Comparison of ENCODE assay signal across 13 cellular contexts in the genomic region with DNA sequence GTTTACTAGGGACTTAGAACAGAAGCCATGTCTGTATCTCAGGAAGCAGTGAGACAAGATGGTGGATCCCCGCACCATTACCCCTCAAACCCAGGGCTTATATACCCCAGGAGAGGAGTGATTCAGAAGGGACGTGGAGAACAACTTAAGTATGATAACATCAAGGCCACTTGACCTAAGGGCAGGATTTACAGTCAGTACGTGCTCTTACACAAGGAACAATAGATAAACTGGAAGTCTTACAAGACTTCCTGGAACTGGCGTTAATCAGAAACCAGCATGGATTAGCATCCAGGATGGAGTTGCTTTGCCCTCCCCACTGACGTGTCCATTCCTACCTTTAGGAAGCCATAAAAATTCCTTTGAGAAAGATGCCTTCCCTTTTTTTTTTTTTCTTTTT. TPM values are rescaled to one million over a fixed set of nuclear protein-coding genes. Genes with fewer than 3 reads are reported as not detected.
DNase-seq lines count a peak whose midpoint lies in the region; ATAC-seq and TF ChIP-seq lines count a peak whose summit lies in the region.
"Had no signal": no experiment of that assay in that cellular context is flagged by ENCODE, and none has a peak within 500 bp of the region (broad histone marks: within the 10 kb centered on the region; RNA-seq: fewer than 3 reads in every experiment).

No MANE protein-coding gene starts in this region.

- intact Hi-C loops in dendritic cell treated with granulocyte-macrophage colony-stimulating factor and Interleukin-4, amounts not matched to agents 40 ng/mL and 50 ng/mL, for 4 days (cut with micrococcal nuclease), result loop anchor here (10.0 kb wide), 1 partner anchor 1024 kb away; a partner anchor contains a TSS
- intact Hi-C loops in mucosa of descending colon (cut with DNase I, micrococcal nuclease), result loop anchor here in 1 of 2 donors (5.0 kb wide), 1 partner anchor 411 kb away; no protein-coding TSS in a partner anchor
- intact Hi-C loops in dorsolateral prefrontal cortex (cut with DNase I), result loop anchor here in 1 of 2 donors (5.0 to 10.0 kb wide), 4 partner anchors 326 to 1104 kb away; a partner anchor contains a TSS

- H3K4me1 ChIP-seq in ACC112 (ENCODE audit: control insufficient read depth, insufficient read depth, low read length, unreplicated experiment), result peaks cover 4% of the 10 kb centered on the region
- H3K4me1 ChIP-seq in mucosa of descending colon (ENCODE audit: low read depth), result peaks cover 8% of the 10 kb centered on the region

- TF ChIP-seq CTCF in mucosa of descending colon (IDR thresholded peaks at IDR 0.05) (no peak), dorsolateral prefrontal cortex (IDR thresholded peaks at IDR 0.05 in 54 of 56, conservative IDR thresholded peaks at IDR 0.05 in 2 of 56; ENCODE audit: low read depth in 1 of 56, partially characterized antibody in 56 of 56) (no peak)

- H3K79me2 ChIP-seq in ACC112 (ENCODE audit: control insufficient read depth, insufficient read depth, low read length, unreplicated experiment), result no peaks in the 10 kb centered on the region

- no peaks in the 10 kb centered on the region for H3K9me3 Mint-ChIP-seq in dendritic cell treated with granulocyte-macrophage colony-stimulating factor and Interleukin-4, amounts not matched to agents 40 ng/mL and 50 ng/mL, for 4 days
- H3K9me3 Mint-ChIP-seq: CD8-positive, alpha-beta T cell; effector memory CD8-positive, alpha-beta T cell had no signal

- no peaks in the 10 kb centered on the region for H3K36me3 ChIP-seq in ACC112 (ENCODE audit: insufficient read depth, low read length)
- no peaks in the 10 kb centered on the region for H3K36me3 ChIP-seq in mucosa of descending colon (ENCODE audit: low read depth)

- peak overlapping the region; percentile 3 for H3K27ac Mint-ChIP-seq in dendritic cell treated with granulocyte-macrophage colony-stimulating factor and Interleukin-4, amounts not matched to agents 40 ng/mL and 50 ng/mL, for 4 days
- H3K27ac Mint-ChIP-seq: CD8-positive, alpha-beta T cell; naive B cell had no signal

- DNase-seq in HT-29 (ENCODE audit: low spot score) (peak; percentile 91), mucosa of descending colon (peak in 1 of 3 donors; percentile 52), dorsolateral prefrontal cortex (no peak), substantia nigra (lab: John Stamatoyannopoulos, UW) (no peak), NCI-H510A (lab: John Stamatoyannopoulos, UW) (no peak)
- DNase-seq: activated CD8-positive, alpha-beta memory T cell treated with anti-CD3 and anti-CD28 coated beads for 24 hours; CD8-positive, alpha-beta T cell; effector memory CD8-positive, alpha-beta T cell; naive B cell; T1000 had no signal

- ATAC-seq in mucosa of descending colon (peak; percentile 88), HG02938 (IDR thresholded peaks at IDR 0.05; ENCODE audit: unreplicated experiment) (no peak)
- ATAC-seq: CD8-positive, alpha-beta T cell; effector memory CD8-positive, alpha-beta T cell had no signal

- H3K27ac ChIP-seq in ACC112 (ENCODE audit: low read depth, low read length) (no peak overlapping the region), dorsolateral prefrontal cortex (no peak overlapping the region), substantia nigra (ENCODE audit: low read depth, low read length, poor library complexity, severe bottlenecking) (no peak overlapping the region)

- H3K27me3 ChIP-seq in ACC112 (ENCODE audit: insufficient read depth, low read length) (no peaks in the 10 kb centered on the region), dorsolateral prefrontal cortex (no peaks in the 10 kb centered on the region)

- H3K4me3 ChIP-seq in ACC112 (ENCODE audit: low read depth, low read length), result no peak overlapping the region
- no peak overlapping the region for H3K4me3 ChIP-seq in mucosa of descending colon
- no peak overlapping the region for H3K4me3 ChIP-seq in dorsolateral prefrontal cortex

- H2AFZ ChIP-seq in ACC112 (ENCODE audit: low read length, unreplicated experiment), result peak overlapping the region; percentile 72

- H3K36me3 Mint-ChIP-seq in dendritic cell treated with granulocyte-macrophage colony-stimulating factor and Interleukin-4, amounts not matched to agents 40 ng/mL and 50 ng/mL, for 4 days (ENCODE audit: low read depth), result no peaks in the 10 kb centered on the region
- H3K36me3 Mint-ChIP-seq: CD8-positive, alpha-beta T cell; naive B cell had no signal

- H3K4me1 Mint-ChIP-seq in dendritic cell treated with granulocyte-macrophage colony-stimulating factor and Interleukin-4, amounts not matched to agents 40 ng/mL and 50 ng/mL, for 4 days (ENCODE audit: low read depth), result peaks cover 37% of the 10 kb centered on the region

- H3K9me3 ChIP-seq in mucosa of descending colon, result no peaks in the 10 kb centered on the region

- peaks cover 3% of the 10 kb centered on the region for H3K27me3 Mint-ChIP-seq in dendritic cell treated with granulocyte-macrophage colony-stimulating factor and Interleukin-4, amounts not matched to agents 40 ng/mL and 50 ng/mL, for 4 days
- H3K27me3 Mint-ChIP-seq: naive B cell had no signal

- no peak overlapping the region for H3K4me3 Mint-ChIP-seq in dendritic cell treated with granulocyte-macrophage colony-stimulating factor and Interleukin-4, amounts not matched to agents 40 ng/mL and 50 ng/mL, for 4 days
- H3K4me3 Mint-ChIP-seq: CD8-positive, alpha-beta T cell; effector memory CD8-positive, alpha-beta T cell had no signal

RNA-seq across cellular contexts. Expression of a gene that starts 8.6 kb away (rescaled TPM):
- 0.08 and 1.1 TPM in 2 replicates for total RNA-seq in HT-29 (2014; rRNA removed; shearing (Covaris generic))
- total RNA-seq in mucosa of descending colon (1 to 10 TPM; 5.6 to 7.0 (median 6.1) TPM), dorsolateral prefrontal cortex (1 to 10 TPM; 1.6 to 8.4 (median 4.6) TPM)

RNA-seq across cellular contexts. Expression of a gene that starts 60.0 kb away (rescaled TPM):
- 25.1 and 28.3 TPM in 2 replicates for total RNA-seq in HT-29 (2014; rRNA removed; shearing (Covaris generic))
- total RNA-seq in mucosa of descending colon, result 10 to 100 TPM; 10.4 to 20.3 (median 12.8) TPM
- 10 to 100 TPM; 30.3 to 85.1 (median 60.2) TPM for total RNA-seq in dorsolateral prefrontal cortex
